ENCODE assay signal across 17 cellular contexts in the genomic region with DNA sequence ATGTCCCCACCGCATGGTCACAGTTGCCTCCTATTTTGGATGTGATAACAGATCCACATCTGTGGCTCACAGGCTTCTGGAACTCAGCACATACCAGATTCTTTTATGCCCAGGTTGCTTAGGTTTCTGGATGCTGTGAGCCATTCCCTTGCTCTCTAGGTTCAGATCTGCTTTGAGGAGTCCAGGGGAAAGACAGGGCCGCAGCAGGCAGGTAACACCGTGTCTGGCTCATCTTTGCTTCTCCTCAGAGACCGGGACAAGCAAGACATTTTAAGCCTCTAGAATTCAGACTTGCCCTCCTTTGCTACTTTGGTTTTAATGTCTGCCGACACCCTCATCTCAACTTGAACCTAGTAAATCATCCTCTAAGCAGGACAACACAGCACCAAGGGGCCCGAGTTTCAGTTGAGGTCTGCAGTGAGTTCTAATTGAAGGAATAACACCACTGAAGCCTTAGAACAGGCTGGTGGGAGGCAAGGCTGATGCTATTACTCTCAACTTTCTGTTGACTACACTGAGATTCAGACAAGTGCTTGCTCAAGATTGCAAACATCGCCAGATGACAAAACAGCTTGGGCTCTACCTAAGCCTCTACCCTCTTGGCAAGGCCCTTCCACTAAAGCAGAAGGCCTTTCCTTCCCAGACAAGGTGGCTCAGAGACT. TPM values are rescaled to one million over a fixed set of nuclear protein-coding genes. Genes with fewer than 3 reads are reported as not detected.
DNase-seq lines count a peak whose midpoint lies in the region; ATAC-seq and TF ChIP-seq lines count a peak whose summit lies in the region.
"Had no signal": no experiment of that assay in that cellular context is flagged by ENCODE, and none has a peak within 500 bp of the region (broad histone marks: within the 10 kb centered on the region; RNA-seq: fewer than 3 reads in every experiment).

No MANE protein-coding gene starts in this region.

- H3K27me3 ChIP-seq in Panc1 (ENCODE audit: control insufficient read depth, insufficient read depth, low read length) = no peaks in the 10 kb centered on the region
- no peaks in the 10 kb centered on the region for H3K27me3 ChIP-seq in fibroblast of lung (ENCODE audit: control insufficient read depth, insufficient read depth, low read length)
- H3K27me3 ChIP-seq: foreskin keratinocyte, upper lobe of left lung had no signal

- peak; percentile 28 for ATAC-seq in GM18511 (IDR thresholded peaks at IDR 0.05; ENCODE audit: unreplicated experiment)
- peak; percentile 20 for ATAC-seq in HG03432 (IDR thresholded peaks at IDR 0.05; ENCODE audit: unreplicated experiment)
- ATAC-seq in Panc1 = 0 out of 2 replicates have a peak, but pooled peaks have one; percentile 44
- ATAC-seq in activated CD8-positive, alpha-beta memory T cell treated with anti-CD3 and anti-CD28 coated beads, Interleukin-2, amount 10 ng/mL, durations not matched to agents 7 days and 5 days = no peak
- no peak for ATAC-seq in left cardiac atrium

- H3K79me2 ChIP-seq in fibroblast of lung (ENCODE audit: control insufficient read depth, insufficient read depth, low read length) = no peaks in the 10 kb centered on the region

- H3K36me3 ChIP-seq in Panc1 (ENCODE audit: control insufficient read depth, insufficient read depth, low read length) (no peaks in the 10 kb centered on the region), fibroblast of lung (ENCODE audit: control insufficient read depth, insufficient read depth, low read length) (no peaks in the 10 kb centered on the region)

- H3K4me2 ChIP-seq in fibroblast of lung (ENCODE audit: extremely low read depth, insufficient read depth, low read length) = peak overlapping the region; percentile 46

- POLR2A ChIA-PET in Panc1 (lab: Charles Lee) = no interaction called here

- no peak overlapping the region for H3K4me3 Mint-ChIP-seq in activated CD8-positive, alpha-beta memory T cell treated with anti-CD3 and anti-CD28 coated beads, Interleukin-2, amount 10 ng/mL, durations not matched to agents 7 days and 5 days
- H3K4me3 Mint-ChIP-seq: activated CD4-positive, alpha-beta memory T cell treated with anti-CD3 and anti-CD28 coated beads, Interleukin-2, amount 10 ng/mL, durations not matched to agents 7 days and 5 days; activated naive CD8-positive, alpha-beta T cell treated with anti-CD3 and anti-CD28 coated beads for 36 hours; CD4-positive, alpha-beta memory T cell had no signal

- H3K9me3 ChIP-seq in Panc1 (ENCODE audit: control insufficient read depth, insufficient read depth, low read depth, low read length) = no peaks in the 10 kb centered on the region
- H3K9me3 ChIP-seq in fibroblast of lung (ENCODE audit: control insufficient read depth, insufficient read depth, low read depth, low read length) = no peaks in the 10 kb centered on the region
- H3K9me3 ChIP-seq: upper lobe of left lung had no signal

- H3K9ac ChIP-seq in fibroblast of lung (ENCODE audit: insufficient read depth, low read length) = no peak overlapping the region

- H3K4me3 ChIP-seq in Panc1 (ENCODE audit: low read depth in 2 of 2, low read length in 2 of 2) (no peak overlapping the region), fibroblast of lung (replicated peaks in 1 of 4; ENCODE audit: control extremely low read depth in 1 of 4, insufficient read depth in 1 of 4, low read depth in 3 of 4, low read length in 4 of 4) (no peak overlapping the region)
- H3K4me3 ChIP-seq: upper lobe of left lung had no signal

- H3K4me1 Mint-ChIP-seq in activated CD8-positive, alpha-beta memory T cell treated with anti-CD3 and anti-CD28 coated beads, Interleukin-2, amount 10 ng/mL, durations not matched to agents 7 days and 5 days = peaks cover 3% of the 10 kb centered on the region
- H3K4me1 Mint-ChIP-seq: activated CD4-positive, alpha-beta memory T cell treated with anti-CD3 and anti-CD28 coated beads, Interleukin-2, amount 10 ng/mL, durations not matched to agents 7 days and 5 days; activated naive CD8-positive, alpha-beta T cell treated with anti-CD3 and anti-CD28 coated beads for 36 hours; CD4-positive, alpha-beta memory T cell had no signal

- H4K20me1 ChIP-seq in fibroblast of lung (ENCODE audit: control insufficient read depth, extremely low read depth, insufficient read depth, low read length) = no peaks in the 10 kb centered on the region

- in situ Hi-C loops in Panc1 (cut with HindIII; ENCODE audit: low pct_unique_long_range_greater_than_20kb, low sequenced_read_pairs) = no loop called here
- in situ Hi-C loops in KBM-7 (cut with MboI; ENCODE audit: low pct_unique_long_range_greater_than_20kb, low sequenced_read_pairs) = loop anchor here (10.0 kb wide), 1 partner anchor 202 kb away; no protein-coding TSS in a partner anchor

- CTCF ChIA-PET in Panc1 (lab: Charles Lee) = interaction anchor here (0.7 kb wide), 1 partner anchor 409 kb away, joined by 4 read pairs; no protein-coding TSS in a partner anchor
- CTCF ChIA-PET in activated CD8-positive, alpha-beta memory T cell treated with anti-CD3 and anti-CD28 coated beads, Interleukin-2, amount 10 ng/mL, durations not matched to agents 7 days and 5 days (lab: Charles Lee) = interaction anchor here (1.4 kb wide), 1 partner anchor 207 kb away, joined by 5 read pairs; no protein-coding TSS in a partner anchor

- H2AFZ ChIP-seq in fibroblast of lung (ENCODE audit: low read length) = peak overlapping the region; percentile 37

- H3K27ac Mint-ChIP-seq in activated CD8-positive, alpha-beta memory T cell treated with anti-CD3 and anti-CD28 coated beads, Interleukin-2, amount 10 ng/mL, durations not matched to agents 7 days and 5 days = no peak overlapping the region
- H3K27ac Mint-ChIP-seq: activated CD4-positive, alpha-beta memory T cell treated with anti-CD3 and anti-CD28 coated beads, Interleukin-2, amount 10 ng/mL, durations not matched to agents 7 days and 5 days; activated naive CD8-positive, alpha-beta T cell treated with anti-CD3 and anti-CD28 coated beads for 36 hours had no signal

- no peaks in the 10 kb centered on the region for H3K36me3 Mint-ChIP-seq in activated CD8-positive, alpha-beta memory T cell treated with anti-CD3 and anti-CD28 coated beads, Interleukin-2, amount 10 ng/mL, durations not matched to agents 7 days and 5 days
- H3K36me3 Mint-ChIP-seq: activated naive CD8-positive, alpha-beta T cell treated with anti-CD3 and anti-CD28 coated beads for 36 hours; CD4-positive, alpha-beta memory T cell had no signal

- peaks cover 5% of the 10 kb centered on the region for H3K27me3 Mint-ChIP-seq in activated CD8-positive, alpha-beta memory T cell treated with anti-CD3 and anti-CD28 coated beads, Interleukin-2, amount 10 ng/mL, durations not matched to agents 7 days and 5 days
- H3K27me3 Mint-ChIP-seq: activated CD4-positive, alpha-beta memory T cell treated with anti-CD3 and anti-CD28 coated beads, Interleukin-2, amount 10 ng/mL, durations not matched to agents 7 days and 5 days; activated naive CD8-positive, alpha-beta T cell treated with anti-CD3 and anti-CD28 coated beads for 36 hours had no signal

- no peaks in the 10 kb centered on the region for H3K4me1 ChIP-seq in Panc1 (ENCODE audit: control insufficient read depth, insufficient read depth, low read length)
- no peaks in the 10 kb centered on the region for H3K4me1 ChIP-seq in fibroblast of lung (ENCODE audit: control insufficient read depth, extremely low read depth, insufficient read depth, low read length)

- intact Hi-C loops in Panc1 (cut with micrococcal nuclease; ENCODE audit: unreplicated experiment) (loop anchor here (5.0 kb wide), 2 partner anchors 294 to 389 kb away; no protein-coding TSS in a partner anchor), left cardiac atrium (cut with DNase I) (loop anchor here in 1 of 2 donors (5.0 kb wide), 1 partner anchor 204 kb away; no protein-coding TSS in a partner anchor)

- TF ChIP-seq CTCF in Panc1 (IDR thresholded peaks at IDR 0.05) (no peak), fibroblast of lung (conservative IDR thresholded peaks at IDR 0.05 in 1 of 2, IDR thresholded peaks at IDR 0.05 in 1 of 2; ENCODE audit: low read depth in 1 of 2, low read length in 2 of 2) (no peak)

- BruUV-seq in Panc1 (replicated peaks; lab: Mats Ljungman, UMichigan) = no TSS peak

- H3K27ac ChIP-seq in Panc1 (ENCODE audit: low read length) (no peak overlapping the region), fibroblast of lung (ENCODE audit: insufficient read depth, low read length) (no peak overlapping the region)
- H3K27ac ChIP-seq: foreskin keratinocyte had no signal

- no peaks in the 10 kb centered on the region for H3K9me3 Mint-ChIP-seq in activated CD8-positive, alpha-beta memory T cell treated with anti-CD3 and anti-CD28 coated beads, Interleukin-2, amount 10 ng/mL, durations not matched to agents 7 days and 5 days (ENCODE audit: low read depth)
- H3K9me3 Mint-ChIP-seq: activated CD4-positive, alpha-beta memory T cell treated with anti-CD3 and anti-CD28 coated beads, Interleukin-2, amount 10 ng/mL, durations not matched to agents 7 days and 5 days; activated naive CD8-positive, alpha-beta T cell treated with anti-CD3 and anti-CD28 coated beads for 36 hours; CD4-positive, alpha-beta memory T cell had no signal

- DNase-seq in Panc1 (ENCODE audit: low read depth, low spot score) (no peak), fibroblast of lung (ENCODE audit: low read depth in 2 of 2) (no peak), KBM-7 (no peak), left cardiac atrium (no peak), NCI-H2196 treated with DMSO at 0.1 percent for 48 hours (lab: John Stamatoyannopoulos, UW; ENCODE audit: unreplicated experiment) (no peak)
- no peak for DNase-seq in activated CD8-positive, alpha-beta memory T cell treated with anti-CD3 and anti-CD28 coated beads, Interleukin-2, amount 10 ng/mL, durations not matched to agents 7 days and 5 days
- DNase-seq: activated CD4-positive, alpha-beta memory T cell treated with anti-CD3 and anti-CD28 coated beads, Interleukin-2, amount 10 ng/mL, durations not matched to agents 7 days and 5 days; activated effector memory CD4-positive, alpha-beta T cell treated with Interleukin-2 at 50 U/mL for 16 hours; activated naive CD8-positive, alpha-beta T cell treated with anti-CD3 and anti-CD28 coated beads for 36 hours; GOT3; left colon; stimulated activated CD4-positive, alpha-beta T cell treated with anti-CD3 and anti-CD28 coated beads, Interleukin-2, amount 100 ng/mL, for 24 hours; upper lobe of left lung had no signal

RNA-seq across cellular contexts. Expression of a gene that starts 55.3 kb away (rescaled TPM):
- total RNA-seq in Panc1 (2021; ENCODE audit: unreplicated experiment) (101 TPM), fibroblast of lung (233 and 240 TPM in 2 replicates), left cardiac atrium (10 to 100 TPM; 42.4 to 59.8 TPM)
- polyA plus RNA-seq in Panc1 (2012; ENCODE audit: insufficient read length) = 11.8 TPM
- 46.3 and 46.6 TPM in 2 replicates for polyA plus RNA-seq in fibroblast of lung
- polyA plus RNA-seq in fibroblast of lung (2012) = 40.9 and 46.9 TPM in 2 replicates
- 46.8 and 52.5 TPM in 2 replicates for polyA minus RNA-seq in fibroblast of lung (ENCODE audit: low replicate concordance)
- 100 to 1,000 TPM; 235 to 253 TPM for total RNA-seq in activated CD8-positive, alpha-beta memory T cell treated with anti-CD3 and anti-CD28 coated beads, Interleukin-2, amount 10 ng/mL, durations not matched to agents 7 days and 5 days

Comparison
In these comparisons a context has a peak if more than half of its experiments do, and no peak if none do; other contexts are left out.
1. ATAC-seq: peak in GM18511 (single experiment), HG03432 (single experiment) and Panc1 (single experiment); none in activated CD8-positive, alpha-beta memory T cell treated with anti-CD3 and anti-CD28 coated beads, Interleukin-2, amount 10 ng/mL, durations not matched to agents 7 days and 5 days (single experiment) and left cardiac atrium (0 of 2).